In the genomic region with DNA sequence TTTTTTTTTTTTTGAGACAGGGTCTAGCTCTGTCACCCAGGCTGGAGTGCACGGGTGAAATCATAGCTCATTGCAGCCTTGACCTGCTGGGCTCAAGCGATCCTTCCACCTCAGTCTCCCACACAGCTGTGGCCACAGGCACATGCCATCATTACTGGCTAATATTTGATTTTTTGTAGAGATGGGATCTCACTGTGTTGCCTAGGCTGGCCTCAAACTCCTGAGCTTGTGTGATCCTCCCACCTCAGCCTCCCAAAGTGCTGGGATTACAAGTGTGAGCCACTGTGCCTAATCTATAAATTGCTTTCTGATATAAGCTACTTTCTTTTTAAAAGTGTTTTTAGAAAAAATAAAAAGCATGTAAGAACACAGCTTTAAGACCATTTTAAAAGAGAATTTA, we compare ENCODE assay signal across 15 cellular contexts. TPM values are rescaled to one million over a fixed set of nuclear protein-coding genes. Genes with fewer than 3 reads are reported as not detected.
DNase-seq lines count a peak whose midpoint lies in the region; ATAC-seq and TF ChIP-seq lines count a peak whose summit lies in the region.
"Had no signal": no experiment of that assay in that cellular context is flagged by ENCODE, and none has a peak within 500 bp of the region (broad histone marks: within the 10 kb centered on the region; RNA-seq: fewer than 3 reads in every experiment).

No MANE protein-coding gene starts in this region.

- H3K79me2 ChIP-seq in PC-9 (ENCODE audit: low read depth): no peaks in the 10 kb centered on the region

- no peak for TF ChIP-seq CTCF in PC-9 (conservative IDR thresholded peaks at IDR 0.05)
- TF ChIP-seq CTCF in type B pancreatic cell (conservative IDR thresholded peaks at IDR 0.05): no peak

- peaks cover 4% of the 10 kb centered on the region for H3K36me3 Mint-ChIP-seq in type B pancreatic cell

- BruUV-seq in PC-9 (replicated peaks; lab: Mats Ljungman, UMichigan): no TSS peak

- H3K9me3 ChIP-seq in BLaER1: no peaks in the 10 kb centered on the region
- no peaks in the 10 kb centered on the region for H3K9me3 ChIP-seq in PC-9 (ENCODE audit: insufficient read depth, low read depth)
- no peaks in the 10 kb centered on the region for H3K9me3 ChIP-seq in mucosa of rectum (ENCODE audit: control insufficient read depth in 2 of 2, low read length in 2 of 2)
- H3K9me3 ChIP-seq: BE2C had no signal

- H3K27ac ChIP-seq in BLaER1 (no peak overlapping the region; the same call in 1 of the 2 replicates), PC-9 (0 out of 2 replicates have a peak overlapping the region, but pooled peaks have one; percentile 16), mucosa of rectum (ENCODE audit: low read depth in 2 of 2, low read length in 2 of 2) (peak overlapping the region; percentile 87 to 92)

- no peaks in the 10 kb centered on the region for H3K9me2 ChIP-seq in PC-9 (ENCODE audit: insufficient read depth)

- peak overlapping the region; percentile 66 for H3K27ac Mint-ChIP-seq in type B pancreatic cell
- H3K27ac Mint-ChIP-seq: CD4-positive, alpha-beta T cell had no signal

- H3K4me1 Mint-ChIP-seq in type B pancreatic cell (ENCODE audit: unreplicated experiment): peaks cover 14% of the 10 kb centered on the region

- H3K27me3 Mint-ChIP-seq in type B pancreatic cell: no peaks in the 10 kb centered on the region
- H3K27me3 Mint-ChIP-seq: CD4-positive, alpha-beta T cell had no signal

- peaks cover 4% of the 10 kb centered on the region for H3K9me3 Mint-ChIP-seq in type B pancreatic cell
- H3K9me3 Mint-ChIP-seq: CD4-positive, alpha-beta T cell; H9 had no signal

- no peaks in the 10 kb centered on the region for H3K27me3 ChIP-seq in BLaER1
- no peaks in the 10 kb centered on the region for H3K27me3 ChIP-seq in PC-9 (ENCODE audit: insufficient read depth, low read depth)
- no peaks in the 10 kb centered on the region for H3K27me3 ChIP-seq in mucosa of rectum (ENCODE audit: control insufficient read depth in 2 of 2, insufficient read depth in 2 of 2, low read length in 2 of 2)
- H3K27me3 ChIP-seq: BE2C had no signal

- CTCF ChIA-PET in PC-9 (lab: Charles Lee): interaction anchor here (0.6 kb wide), 1 partner anchor 462 kb away, joined by 3 read pairs; no protein-coding TSS in a partner anchor

- H3K36me3 ChIP-seq in BLaER1 (no peaks in the 10 kb centered on the region), PC-9 (ENCODE audit: low read depth) (no peaks in the 10 kb centered on the region), mucosa of rectum (ENCODE audit: control insufficient read depth in 2 of 2, insufficient read depth in 2 of 2, low read length in 2 of 2) (no peaks in the 10 kb centered on the region)
- H3K36me3 ChIP-seq: BE2C had no signal

- no peak for DNase-seq in PC-9
- no peak for DNase-seq in type B pancreatic cell (ENCODE audit: extremely low spot score, unreplicated experiment)
- no peak for DNase-seq in kidney glomerular epithelial cell (lab: John Stamatoyannopoulos, UW)
- no peak for DNase-seq in NCI-H510A (lab: John Stamatoyannopoulos, UW)
- DNase-seq: ACHN; BE2C; CD4-positive, alpha-beta T cell; DMS53; DND-41; EL; H9 had no signal

- H3K4me2 ChIP-seq in BLaER1 (peak overlapping the region; percentile 53; the same call in 1 of the 2 replicates), PC-9 (no peak overlapping the region)

- H2AFZ ChIP-seq in PC-9: no peak overlapping the region

- intact Hi-C loops in PC-9 (cut with micrococcal nuclease; ENCODE audit: unreplicated experiment): no loop called here

- no peak overlapping the region for H3K9ac ChIP-seq in BLaER1
- no peak overlapping the region for H3K9ac ChIP-seq in mucosa of rectum (ENCODE audit: low read depth in 1 of 2, low read length in 2 of 2)

- POLR2A ChIA-PET in PC-9 (lab: Charles Lee; ENCODE audit: unreplicated experiment): no interaction called here

- H4K20me1 ChIP-seq in BLaER1 (no peaks in the 10 kb centered on the region), PC-9 (ENCODE audit: insufficient read depth) (no peaks in the 10 kb centered on the region)

- H3F3A ChIP-seq in PC-9 (ENCODE audit: insufficient read depth, low read depth): peaks cover 28% of the 10 kb centered on the region; the same call in 1 of the 2 replicates

- H3K4me3 Mint-ChIP-seq in type B pancreatic cell: no peak overlapping the region
- H3K4me3 Mint-ChIP-seq: CD4-positive, alpha-beta T cell; H9 had no signal

- ATAC-seq in GM18870 (IDR thresholded peaks at IDR 0.05; ENCODE audit: unreplicated experiment): no peak
- ATAC-seq: GM12878 had no signal

- H3K4me1 ChIP-seq in BLaER1 (peaks cover 35% of the 10 kb centered on the region), PC-9 (replicated peaks; ENCODE audit: insufficient read depth) (peaks cover 49% of the 10 kb centered on the region), mucosa of rectum (ENCODE audit: control insufficient read depth in 2 of 2, insufficient read depth in 2 of 2, low read length in 2 of 2) (peaks cover 26 to 33% of the 10 kb centered on the region in 2 donors)

- no peak overlapping the region for H3K4me3 ChIP-seq in BLaER1
- no peak overlapping the region for H3K4me3 ChIP-seq in PC-9
- H3K4me3 ChIP-seq in mucosa of rectum (ENCODE audit: low read length in 2 of 2): no peak overlapping the region
- H3K4me3 ChIP-seq: GM12878 had no signal

RNA-seq across cellular contexts. Expression of gene GNE, which starts 56.5 kb away (rescaled TPM):
- total RNA-seq in PC-9 (2021) (20.2 and 23.2 TPM in 2 replicates), type B pancreatic cell (ENCODE audit: low replicate concordance) (9.5 and 16.3 TPM in 2 replicates)
